8 cellular contexts compared by ENCODE assay signal in genomic region chr11:126211236-126212088, GRCh38.
DNase-seq lines count a peak whose midpoint lies in the region; ATAC-seq and TF ChIP-seq lines count a peak whose summit lies in the region.

Gene FAM118B, plus strand, starts transcription at chr11:126211782. Its CDS starts 23,220 bp downstream, at chr11:126235002.
Gene RPUSD4, minus strand, starts transcription at chr11:126211650. Its CDS starts 12 bp downstream, at chr11:126211638.

- ATAC-seq in GM19035 (IDR thresholded peaks at IDR 0.05; ENCODE audit: unreplicated experiment) (peak; percentile 97), HG03342 (IDR thresholded peaks at IDR 0.05; ENCODE audit: unreplicated experiment) (peak; percentile 96)

- peak within 1 kb of the TSS; percentile 99 for H3K4me3 ChIP-seq in AG10803 (ENCODE audit: low read length)

- peak; percentile 96 for DNase-seq in AG10803 (ENCODE audit: low read depth)
- DNase-seq in NCI-H345 treated with DMSO at 0.1 percent for 48 hours (lab: John Stamatoyannopoulos, UW; ENCODE audit: unreplicated experiment): peak; percentile 89
- peak; percentile 96 to 99 (median 97) for DNase-seq in activated CD4-positive, CD25-positive, alpha-beta regulatory T cell (lab: John Stamatoyannopoulos, UW)
- peak; percentile 70 to 99 (median 96) for DNase-seq in caudate nucleus (lab: John Stamatoyannopoulos, UW)
- peak; percentile 96 for DNase-seq in inferior parietal cortex (ENCODE audit: extremely low spot score)
- DNase-seq in stimulated activated CD4-positive, alpha-beta T cell treated with anti-CD3 and anti-CD28 coated beads, Interleukin-12 subunit alpha, Interleukin-12 subunit beta, amount 100 ng/mL, for 24 hours (ENCODE audit: low read depth in 2 of 2): peak; percentile 97 to 99

- TF ChIP-seq CTCF in AG10803 (conservative IDR thresholded peaks at IDR 0.05; ENCODE audit: low read length): no peak

- H3K27ac ChIP-seq in caudate nucleus (ENCODE audit: low read depth, low read length): peak within 1 kb of the TSS; percentile 34

Comparison
In these comparisons a context has a peak if more than half of its experiments do, and no peak if none do; other contexts are left out.
1. Peak in every context shown above with its lines: DNase-seq, ATAC-seq, H3K4me3 ChIP-seq and H3K27ac ChIP-seq.